Comparison of ENCODE assay signal across 2 cellular contexts in genomic region chr12:6279256-6279628, GRCh38.
TF ChIP-seq lines count a peak whose summit lies in the region.

No MANE protein-coding gene starts in this region.

TF ChIP-seq in H1, 55 proteins besides CTCF, POLR2A, EP300 and RAD21 (continued from another document):
- TF ChIP-seq SUZ12 (IDR thresholded peaks at IDR 0.05; ENCODE audit: low read length) (no peak), ATF2 (IDR thresholded peaks at IDR 0.05; ENCODE audit: low read length) (no peak), EGR1 (IDR thresholded peaks at IDR 0.05; ENCODE audit: borderline replicate concordance, low read depth, low read length) (no peak), MAFK (IDR thresholded peaks at IDR 0.05; ENCODE audit: low read depth, low read length) (no peak), KDM4A (IDR thresholded peaks at IDR 0.05; ENCODE audit: low read depth, low read length, severe bottlenecking) (no peak), TEAD4 (IDR thresholded peaks at IDR 0.05; ENCODE audit: low read depth, low read length) (no peak), E2F6 (IDR thresholded peaks at IDR 0.05) (no peak), ZNF274 (IDR thresholded peaks at IDR 0.05; ENCODE audit: borderline replicate concordance, extremely low read depth, low read length) (no peak), USF2 (IDR thresholded peaks at IDR 0.05; ENCODE audit: low read length) (no peak), CHD1 (IDR thresholded peaks at IDR 0.05; ENCODE audit: low read depth, low read length) (no peak), BCL11A (IDR thresholded peaks at IDR 0.05; ENCODE audit: low read depth in 2 of 2, low read length in 2 of 2) (no peak)

TF ChIP-seq in neural cell, 6 proteins besides CTCF, POLR2A, EP300 and RAD21 (continued from another document):
- TF ChIP-seq REST (IDR thresholded peaks at IDR 0.05; ENCODE audit: borderline replicate concordance) (no peak), MXI1 (conservative IDR thresholded peaks at IDR 0.05; ENCODE audit: poor library complexity, severe bottlenecking) (no peak), SMC3 (conservative IDR thresholded peaks at IDR 0.05; ENCODE audit: poor library complexity) (no peak), EZH2 (IDR thresholded peaks at IDR 0.05; ENCODE audit: borderline replicate concordance, insufficient read depth, low read length, poor library complexity, severe bottlenecking) (no peak), TAF1 (IDR thresholded peaks at IDR 0.05; ENCODE audit: low read depth) (no peak)
